ENCODE assay signal across 16 cellular contexts in genomic region chr5:9362600-9362999, GRCh38.
DNase-seq lines count a peak whose midpoint lies in the region; ATAC-seq lines count a peak whose summit lies in the region.
"Had no signal": no experiment of that assay in that cellular context is flagged by ENCODE, and none has a peak within 500 bp of the region (broad histone marks: within the 10 kb centered on the region; RNA-seq: fewer than 3 reads in every experiment).

No MANE protein-coding gene starts in this region.

- no peak overlapping the region for H3K9ac ChIP-seq in BLaER1 treated with 17β-estradiol and CSF1 and Interleukin-3, amounts not matched to agents 10 nM and 100 nM

- no peaks in the 10 kb centered on the region for H3K27me3 ChIP-seq in BLaER1 treated with 17β-estradiol and CSF1 and Interleukin-3, amounts not matched to agents 10 nM and 100 nM
- H3K27me3 ChIP-seq: foreskin keratinocyte, MG63, ovary had no signal

- H3K9me3 ChIP-seq in BLaER1 treated with 17β-estradiol and CSF1 and Interleukin-3, amounts not matched to agents 10 nM and 100 nM (replicated peaks in 1 of 11) = no peaks in the 10 kb centered on the region
- H3K9me3 ChIP-seq: A549, MG63, ovary had no signal

- H3K4me2 ChIP-seq in BLaER1 treated with 17β-estradiol and CSF1 and Interleukin-3, amounts not matched to agents 10 nM and 100 nM = peak overlapping the region; percentile 43 to 82 (median 62)
- H3K4me2 ChIP-seq: A549 had no signal

- H3K4me1 ChIP-seq in BLaER1 treated with 17β-estradiol and CSF1 and Interleukin-3, amounts not matched to agents 10 nM and 100 nM = peaks cover 13 to 24% (median 17%) of the 10 kb centered on the region in 10 experiments
- H3K4me1 ChIP-seq: A549 had no signal

- no peaks in the 10 kb centered on the region for H3K36me3 ChIP-seq in BLaER1 treated with 17β-estradiol and CSF1 and Interleukin-3, amounts not matched to agents 10 nM and 100 nM
- H3K36me3 ChIP-seq: ovary had no signal

- DNase-seq in retina (no peak), mesenteric fat pad (ENCODE audit: low spot score) (no peak), DMS114 treated with DMSO at 0.1 percent for 48 hours (lab: John Stamatoyannopoulos, UW; ENCODE audit: unreplicated experiment) (no peak)
- DNase-seq in stimulated activated CD4-positive, alpha-beta T cell treated with anti-CD3 and anti-CD28 coated beads, Interleukin-12 subunit alpha, Interleukin-12 subunit beta, amount 100 ng/mL, for 4 hours = no peak
- DNase-seq: activated CD4-positive, alpha-beta T cell treated with anti-CD3 and anti-CD28 coated beads, Interleukin-2, amount 50 U/mL, for 48 hours; foreskin keratinocyte; MG63; NCI-H82; ovary; stimulated activated CD4-positive, alpha-beta T cell treated with anti-CD3 and anti-CD28 coated beads, Interleukin-4, amount 100 ng/mL, for 4 hours had no signal

- no peak overlapping the region for H3K27ac ChIP-seq in BLaER1 treated with 17β-estradiol and CSF1 and Interleukin-3, amounts not matched to agents 10 nM and 100 nM
- H3K27ac ChIP-seq: A549, foreskin keratinocyte, ovary had no signal

- ATAC-seq in GM19035 (IDR thresholded peaks at IDR 0.05; ENCODE audit: unreplicated experiment) = peak; percentile 48
- ATAC-seq in HG02610 (IDR thresholded peaks at IDR 0.05; ENCODE audit: unreplicated experiment) = peak; percentile 46
- peak; percentile 67 for ATAC-seq in HG03432 (IDR thresholded peaks at IDR 0.05; ENCODE audit: unreplicated experiment)

- H3K4me3 ChIP-seq in BLaER1 treated with 17β-estradiol and CSF1 and Interleukin-3, amounts not matched to agents 10 nM and 100 nM = no peak overlapping the region
- H3K4me3 ChIP-seq: A549, coronary artery, MG63, ovary had no signal

- no peaks in the 10 kb centered on the region for H4K20me1 ChIP-seq in BLaER1 treated with 17β-estradiol and CSF1 and Interleukin-3, amounts not matched to agents 10 nM and 100 nM
